9 cellular contexts compared by ENCODE assay signal in the genomic region with DNA sequence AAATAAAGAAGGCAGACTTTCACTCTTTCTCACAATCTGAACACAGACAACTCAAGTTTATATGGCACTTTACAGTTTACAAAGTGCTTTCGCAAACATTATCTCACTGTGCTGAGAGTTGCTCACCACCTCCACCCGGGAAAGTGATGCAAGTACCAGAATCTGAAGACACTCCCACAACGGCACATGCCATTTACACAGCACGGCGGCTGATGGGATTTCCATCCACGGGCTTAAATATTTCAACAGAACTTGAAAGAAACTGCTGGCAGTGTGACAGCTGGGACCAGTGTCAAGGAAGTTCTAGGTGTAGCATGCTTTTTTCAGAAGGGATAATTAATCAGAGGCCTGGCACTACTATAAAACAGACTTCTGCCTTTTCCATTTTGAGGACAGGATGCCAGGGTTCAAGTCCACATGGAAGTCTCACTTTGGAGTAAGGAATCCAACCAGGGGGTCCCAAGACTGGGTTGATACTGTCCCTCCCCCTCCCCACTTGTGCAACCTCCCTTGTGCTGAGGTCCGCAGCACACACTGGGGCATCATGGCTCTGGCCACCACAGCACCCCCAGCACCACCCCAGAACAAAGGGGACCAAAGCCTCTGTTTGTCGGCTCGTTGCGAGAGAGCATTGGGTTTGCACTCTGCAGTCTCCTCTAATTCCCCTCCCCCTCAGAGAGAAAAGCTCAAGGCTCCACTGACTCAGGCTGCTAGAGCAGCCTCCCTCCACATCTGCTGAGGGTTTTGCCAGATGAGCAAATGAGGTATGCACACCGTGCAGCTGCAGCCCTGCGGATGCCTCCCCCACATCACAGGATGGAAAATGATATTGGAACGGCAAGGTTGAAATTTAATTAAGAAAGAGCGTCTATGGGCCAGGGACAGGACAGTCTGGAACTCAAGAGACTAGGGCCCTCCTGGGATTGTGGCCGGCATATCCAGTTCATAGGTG.
DNase-seq lines count a peak whose midpoint lies in the region; ATAC-seq and TF ChIP-seq lines count a peak whose summit lies in the region.
"Had no signal": no experiment of that assay in that cellular context is flagged by ENCODE, and none has a peak within 500 bp of the region (broad histone marks: within the 10 kb centered on the region; RNA-seq: fewer than 3 reads in every experiment).

No MANE protein-coding gene starts in this region.

- H3K4me2 ChIP-seq in OCI-LY3 (ENCODE audit: low read length), result peak overlapping the region; percentile 94

- ATAC-seq in HG02970 (IDR thresholded peaks at IDR 0.05; ENCODE audit: low FRiP score, unreplicated experiment), result no peak
- no peak for ATAC-seq in HG03439 (IDR thresholded peaks at IDR 0.05; ENCODE audit: unreplicated experiment)
- no peak for ATAC-seq in SK-N-SH treated with all-trans-retinoic acid at 6 μM for 48 hours
- ATAC-seq in HG03139 (IDR thresholded peaks at IDR 0.05; ENCODE audit: unreplicated experiment), result no peak

- H3K36me3 ChIP-seq in OCI-LY3 (replicated peaks; ENCODE audit: low read depth, low read length) (no peaks in the 10 kb centered on the region), prostate gland (no peaks in the 10 kb centered on the region)

- H3K4me3 ChIP-seq in OCI-LY3 (ENCODE audit: low read length) (peak overlapping the region; percentile 73), epithelial cell of proximal tubule (ENCODE audit: low read depth, low read length) (no peak overlapping the region), prostate gland (no peak overlapping the region)

- no peaks in the 10 kb centered on the region for H3K9me3 ChIP-seq in OCI-LY3 (ENCODE audit: insufficient read depth, low read length)
- no peaks in the 10 kb centered on the region for H3K9me3 ChIP-seq in prostate gland

- TF ChIP-seq CTCF in OCI-LY3 (IDR thresholded peaks at IDR 0.05; ENCODE audit: low read depth, low read length), result no peak
- TF ChIP-seq CTCF in epithelial cell of proximal tubule (conservative IDR thresholded peaks at IDR 0.05; ENCODE audit: low read depth, low read length), result no peak
- TF ChIP-seq CTCF in prostate gland (IDR thresholded peaks at IDR 0.05), result no peak

- TF ChIP-seq POLR2A in prostate gland (IDR thresholded peaks at IDR 0.05), result no peak

- H3K4me1 ChIP-seq in OCI-LY3 (ENCODE audit: low read length), result peaks cover 57% of the 10 kb centered on the region
- H3K4me1 ChIP-seq in prostate gland (replicated peaks), result no peaks in the 10 kb centered on the region

- no peaks in the 10 kb centered on the region for H3K79me2 ChIP-seq in OCI-LY3 (ENCODE audit: low read length)

- intact Hi-C loops in prostate gland (cut with DNase I), result no loop called here

- WGBS in prostate gland, result 51% methylated on average over 15 of the region's 15 CpGs

- peak overlapping the region; percentile 56 for H3K27ac ChIP-seq in OCI-LY3 (ENCODE audit: low read length)
- H3K27ac ChIP-seq in prostate gland, result no peak overlapping the region
- H3K27ac ChIP-seq: VCaP had no signal

- H3K27me3 ChIP-seq in OCI-LY3 (ENCODE audit: low read depth, low read length) (no peaks in the 10 kb centered on the region), prostate gland (replicated peaks; ENCODE audit: insufficient read depth) (no peaks in the 10 kb centered on the region)

- DNase-seq in GM03348 (ENCODE audit: low spot score), result peak; percentile 60
- peak; percentile 38 for DNase-seq in epithelial cell of proximal tubule (ENCODE audit: low read depth)
- DNase-seq in prostate gland (ENCODE audit: low spot score), result peak; percentile 73

- no peaks in the 10 kb centered on the region for H4K20me1 ChIP-seq in OCI-LY3 (ENCODE audit: insufficient read depth, low read length)

- H3K9ac ChIP-seq in OCI-LY3 (ENCODE audit: low read length), result peak overlapping the region; percentile 50; the same call in 1 of the 2 replicates

- H2AFZ ChIP-seq in OCI-LY3 (ENCODE audit: low read depth, low read length), result 0 out of 2 replicates have a peak overlapping the region, but pooled peaks have one; percentile 24

TF ChIP-seq in SK-N-SH treated with all-trans-retinoic acid at 6 μM for 48 hours, 23 proteins besides CTCF, POLR2A, EP300 and RAD21:
- TF ChIP-seq BACH2 (CRISPR knock-in tag; IDR thresholded peaks at IDR 0.05; ENCODE audit: borderline replicate concordance), result no peak
- no peak for TF ChIP-seq PPARA (CRISPR knock-in tag; IDR thresholded peaks at IDR 0.05; ENCODE audit: borderline replicate concordance)
- no peak for TF ChIP-seq CSDC2 (CRISPR knock-in tag; IDR thresholded peaks at IDR 0.05)
- no peak for TF ChIP-seq SNAI2 (CRISPR knock-in tag; IDR thresholded peaks at IDR 0.05)
- no peak for TF ChIP-seq ISL1 (CRISPR knock-in tag; IDR thresholded peaks at IDR 0.05)
- TF ChIP-seq ZFP3 (CRISPR knock-in tag; IDR thresholded peaks at IDR 0.05), result no peak
- no peak for TF ChIP-seq GLIS3 (CRISPR knock-in tag; IDR thresholded peaks at IDR 0.05)
- no peak for TF ChIP-seq ESRRG (CRISPR knock-in tag; IDR thresholded peaks at IDR 0.05)
- TF ChIP-seq, protein P1, sequence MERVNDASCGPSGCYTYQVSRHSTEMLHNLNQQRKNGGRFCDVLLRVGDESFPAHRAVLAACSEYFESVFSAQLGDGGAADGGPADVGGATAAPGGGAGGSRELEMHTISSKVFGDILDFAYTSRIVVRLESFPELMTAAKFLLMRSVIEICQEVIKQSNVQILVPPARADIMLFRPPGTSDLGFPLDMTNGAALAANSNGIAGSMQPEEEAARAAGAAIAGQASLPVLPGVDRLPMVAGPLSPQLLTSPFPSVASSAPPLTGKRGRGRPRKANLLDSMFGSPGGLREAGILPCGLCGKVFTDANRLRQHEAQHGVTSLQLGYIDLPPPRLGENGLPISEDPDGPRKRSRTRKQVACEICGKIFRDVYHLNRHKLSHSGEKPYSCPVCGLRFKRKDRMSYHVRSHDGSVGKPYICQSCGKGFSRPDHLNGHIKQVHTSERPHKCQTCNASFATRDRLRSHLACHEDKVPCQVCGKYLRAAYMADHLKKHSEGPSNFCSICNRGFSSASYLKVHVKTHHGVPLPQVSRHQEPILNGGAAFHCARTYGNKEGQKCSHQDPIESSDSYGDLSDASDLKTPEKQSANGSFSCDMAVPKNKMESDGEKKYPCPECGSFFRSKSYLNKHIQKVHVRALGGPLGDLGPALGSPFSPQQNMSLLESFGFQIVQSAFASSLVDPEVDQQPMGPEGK (CRISPR knock-in tag; IDR thresholded peaks at IDR 0.05; ENCODE audit: borderline replicate concordance), result no peak
- no peak for TF ChIP-seq ZNF70 (CRISPR knock-in tag; IDR thresholded peaks at IDR 0.05)
- no peak for TF ChIP-seq ZFP30 (CRISPR knock-in tag; IDR thresholded peaks at IDR 0.05)
- TF ChIP-seq, protein P2, sequence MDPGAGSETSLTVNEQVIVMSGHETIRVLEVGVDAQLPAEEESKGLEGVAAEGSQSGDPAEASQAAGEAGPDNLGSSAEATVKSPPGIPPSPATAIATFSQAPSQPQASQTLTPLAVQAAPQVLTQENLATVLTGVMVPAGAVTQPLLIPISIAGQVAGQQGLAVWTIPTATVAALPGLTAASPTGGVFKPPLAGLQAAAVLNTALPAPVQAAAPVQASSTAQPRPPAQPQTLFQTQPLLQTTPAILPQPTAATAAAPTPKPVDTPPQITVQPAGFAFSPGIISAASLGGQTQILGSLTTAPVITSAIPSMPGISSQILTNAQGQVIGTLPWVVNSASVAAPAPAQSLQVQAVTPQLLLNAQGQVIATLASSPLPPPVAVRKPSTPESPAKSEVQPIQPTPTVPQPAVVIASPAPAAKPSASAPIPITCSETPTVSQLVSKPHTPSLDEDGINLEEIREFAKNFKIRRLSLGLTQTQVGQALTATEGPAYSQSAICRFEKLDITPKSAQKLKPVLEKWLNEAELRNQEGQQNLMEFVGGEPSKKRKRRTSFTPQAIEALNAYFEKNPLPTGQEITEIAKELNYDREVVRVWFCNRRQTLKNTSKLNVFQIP (CRISPR knock-in tag; IDR thresholded peaks at IDR 0.05; ENCODE audit: borderline replicate concordance, low read depth), result no peak
- no peak for TF ChIP-seq OSR1 (CRISPR knock-in tag; IDR thresholded peaks at IDR 0.05)
- no peak for TF ChIP-seq RARB (CRISPR knock-in tag; IDR thresholded peaks at IDR 0.05)
- no peak for TF ChIP-seq ZC3H10 (CRISPR knock-in tag; IDR thresholded peaks at IDR 0.05)
- TF ChIP-seq, protein P3, sequence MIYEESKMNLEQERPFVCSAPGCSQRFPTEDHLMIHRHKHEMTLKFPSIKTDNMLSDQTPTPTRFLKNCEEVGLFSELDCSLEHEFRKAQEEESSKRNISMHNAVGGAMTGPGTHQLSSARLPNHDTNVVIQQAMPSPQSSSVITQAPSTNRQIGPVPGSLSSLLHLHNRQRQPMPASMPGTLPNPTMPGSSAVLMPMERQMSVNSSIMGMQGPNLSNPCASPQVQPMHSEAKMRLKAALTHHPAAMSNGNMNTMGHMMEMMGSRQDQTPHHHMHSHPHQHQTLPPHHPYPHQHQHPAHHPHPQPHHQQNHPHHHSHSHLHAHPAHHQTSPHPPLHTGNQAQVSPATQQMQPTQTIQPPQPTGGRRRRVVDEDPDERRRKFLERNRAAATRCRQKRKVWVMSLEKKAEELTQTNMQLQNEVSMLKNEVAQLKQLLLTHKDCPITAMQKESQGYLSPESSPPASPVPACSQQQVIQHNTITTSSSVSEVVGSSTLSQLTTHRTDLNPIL (CRISPR knock-in tag; IDR thresholded peaks at IDR 0.05; ENCODE audit: low read depth), result no peak
